ENCODE assay signal across 29 cellular contexts in genomic region chr1:247165674-247166073, GRCh38.
"Had no signal": no experiment of that assay in that cellular context is flagged by ENCODE, and none has a peak within 500 bp of the region (broad histone marks: within the 10 kb centered on the region; RNA-seq: fewer than 3 reads in every experiment).

No MANE protein-coding gene starts in this region.

- H3K4me3 Mint-ChIP-seq: activated naive CD8-positive, alpha-beta T cell; memory B cell; type B pancreatic cell had no signal

- H2AFZ ChIP-seq: hepatocyte had no signal

- H3K4me3 ChIP-seq: colonic mucosa, gastrocnemius medialis, hepatocyte, pancreas, psoas muscle, sigmoid colon, smooth muscle cell, testis, uterus had no signal

- H3K27me3 ChIP-seq: colonic mucosa, gastrocnemius medialis, hepatocyte, pancreas, sigmoid colon, testis, uterus had no signal

- H3K36me3 ChIP-seq: colonic mucosa, gastrocnemius medialis, pancreas, sigmoid colon, uterus had no signal

- H3K4me2 ChIP-seq: hepatocyte, smooth muscle cell had no signal

- H3K4me1 ChIP-seq: colonic mucosa, gastrocnemius medialis, pancreas, psoas muscle, sigmoid colon, testis, uterus had no signal

- H3K27ac Mint-ChIP-seq: activated naive CD8-positive, alpha-beta T cell; activated T-helper 2 cell treated with anti-CD3 and anti-CD28 coated beads, Interferon-gamma antibody, Interleukin-2, Interleukin-4, amounts not matched to agents 10 μg/mL and 5 μg/mL and 100 μg/mL, durations not matched to agents 14 hours and 24 hours and 36 hours; memory B cell; naive thymus-derived CD4-positive, alpha-beta T cell; type B pancreatic cell had no signal

- DNase-seq: activated CD4-positive, alpha-beta T cell treated with anti-CD3 and anti-CD28 coated beads for 4 hours; activated CD4-positive, alpha-beta T cell treated with anti-CD3 and anti-CD28 coated beads, Interleukin-2, amount 50 U/mL, for 48 hours; activated CD4-positive, CD25-positive, alpha-beta regulatory T cell; activated CD8-positive, alpha-beta memory T cell treated with anti-CD3 and anti-CD28 coated beads, Interleukin-2, amount 50 U/mL, for 4 hours; activated T-cell treated with anti-CD3 and anti-CD28 coated beads, Interleukin-2, amount 50 U/mL, for 1 hour; anterior cingulate cortex; colonic mucosa; effector CD8-positive, alpha-beta T cell; erythroblast; gastrocnemius medialis; left colon; midbrain; naive thymus-derived CD4-positive, alpha-beta T cell; nucleus accumbens; pancreas; psoas muscle; sigmoid colon; stimulated activated CD4-positive, alpha-beta T cell treated with anti-CD3 and anti-CD28 coated beads, Interleukin-1b, Interleukin-23, amount 100 ng/mL, for 48 hours; stimulated activated CD4-positive, alpha-beta T cell treated with anti-CD3 and anti-CD28 coated beads, Interleukin-4, amount 100 ng/mL, for 4 hours; stimulated activated CD8-positive, alpha-beta memory T cell treated with anti-CD3 and anti-CD28 coated beads, Interleukin-4, amount 100 ng/mL, for 48 hours; stimulated activated naive CD4-positive, alpha-beta T cell; testis; uterus had no signal

- H3K27me3 Mint-ChIP-seq: activated naive CD8-positive, alpha-beta T cell; memory B cell; naive thymus-derived CD4-positive, alpha-beta T cell; type B pancreatic cell had no signal

- ATAC-seq: gastrocnemius medialis; left colon; naive thymus-derived CD4-positive, alpha-beta T cell; pancreas; psoas muscle had no signal

- H3K9me3 ChIP-seq: colonic mucosa, pancreas, testis, uterus had no signal

- H3K27ac ChIP-seq: colonic mucosa, gastrocnemius medialis, hepatocyte, pancreas, psoas muscle, sigmoid colon, testis, uterus had no signal
